Comparison of ENCODE assay signal across 1 cellular context in the genomic region with DNA sequence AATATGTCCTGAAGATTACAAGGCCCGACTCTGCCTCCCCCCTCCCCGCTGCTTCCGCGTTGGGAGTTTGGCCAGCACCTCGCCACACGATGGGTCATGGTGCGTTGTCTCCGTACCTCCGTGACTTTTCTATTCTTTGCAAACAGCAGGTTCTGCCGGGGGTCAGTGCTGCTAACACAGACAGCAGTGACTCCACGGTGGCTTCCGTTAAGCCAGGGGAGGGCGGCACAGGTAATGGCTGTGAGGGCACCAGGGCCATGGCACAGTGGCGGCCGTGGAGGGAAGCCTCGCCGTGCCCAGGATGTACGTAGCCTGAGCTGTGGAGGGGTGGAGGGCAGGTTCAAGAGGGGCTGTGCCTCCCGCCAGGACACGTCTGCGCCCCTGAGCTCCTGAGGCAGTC.
TF ChIP-seq lines count a peak whose summit lies in the region.

No MANE protein-coding gene starts in this region.

TF ChIP-seq in H1, 55 proteins besides CTCF, POLR2A, EP300 and RAD21:
- no peak for TF ChIP-seq KDM4A (IDR thresholded peaks at IDR 0.05; ENCODE audit: low read depth, low read length, severe bottlenecking)
- TF ChIP-seq RXRA (IDR thresholded peaks at IDR 0.05; ENCODE audit: insufficient read depth, low read depth, low read length): no peak
- TF ChIP-seq CTBP2 (IDR thresholded peaks at IDR 0.05; ENCODE audit: borderline replicate concordance, insufficient read depth, insufficient read length, low read length): no peak
- no peak for TF ChIP-seq HDAC6 (IDR thresholded peaks at IDR 0.05; ENCODE audit: low read depth, low read length)
- no peak for TF ChIP-seq PHF8 (conservative IDR thresholded peaks at IDR 0.05; ENCODE audit: low read depth, low read length)
- no peak for TF ChIP-seq BACH1 (IDR thresholded peaks at IDR 0.05; ENCODE audit: low read length)
- no peak for TF ChIP-seq YY1 (IDR thresholded peaks at IDR 0.05; ENCODE audit: low read depth, low read length)
- no peak for TF ChIP-seq MAFK (IDR thresholded peaks at IDR 0.05; ENCODE audit: low read depth, low read length)
